Comparison of ENCODE assay signal across 1 cellular context in genomic region chr4:37008199-37008598, GRCh38.
TF ChIP-seq lines count a peak whose summit lies in the region.

No MANE protein-coding gene starts in this region.

TF ChIP-seq in HepG2, 621 proteins besides CTCF, POLR2A, EP300 and RAD21 (continued from another document and continues in another):
- TF ChIP-seq CEBPZ (IDR thresholded peaks at IDR 0.05; ENCODE audit: low read length) (no peak), GTF3A (CRISPR knock-in tag; conservative IDR thresholded peaks at IDR 0.05) (no peak), ZSCAN25 (CRISPR knock-in tag; IDR thresholded peaks at IDR 0.05) (0 out of 2 replicates have a peak, but pooled peaks have one; percentile 32), E2F2 (CRISPR knock-in tag; IDR thresholded peaks at IDR 0.05; ENCODE audit: borderline replicate concordance) (no peak), ZNF563 (CRISPR knock-in tag; IDR thresholded peaks at IDR 0.05) (no peak), ETV6 (CRISPR knock-in tag; conservative IDR thresholded peaks at IDR 0.05) (peak; percentile 28; the same call in 1 of the 2 replicates), XRCC5 (optimal IDR thresholded peaks at IDR 0.05; ENCODE audit: low read length) (peak; percentile 21), ZMYM2 (CRISPR knock-in tag; IDR thresholded peaks at IDR 0.05) (peak; percentile 74), KLF12 (CRISPR knock-in tag; IDR thresholded peaks at IDR 0.05; ENCODE audit: borderline replicate concordance) (no peak), BRD4 (CRISPR knock-in tag; IDR thresholded peaks at IDR 0.05) (peak; percentile 87; the same call in 1 of the 2 replicates), THRA (CRISPR knock-in tag; IDR thresholded peaks at IDR 0.05; ENCODE audit: borderline replicate concordance) (peak; percentile 68; the same call in 1 of the 2 replicates), ZNF557 (CRISPR knock-in tag; IDR thresholded peaks at IDR 0.05) (no peak), ZNF224 (CRISPR knock-in tag; IDR thresholded peaks at IDR 0.05) (no peak), CCDC6 (CRISPR knock-in tag; IDR thresholded peaks at IDR 0.05) (peak; percentile 75; the same call in 1 of the 2 replicates), RARG (CRISPR knock-in tag; IDR thresholded peaks at IDR 0.05; ENCODE audit: low read depth) (no peak), ELF4 (CRISPR knock-in tag; IDR thresholded peaks at IDR 0.05; ENCODE audit: borderline replicate concordance) (no peak), SRSF9 (IDR thresholded peaks at IDR 0.05; ENCODE audit: borderline replicate concordance, insufficient read depth, low read depth, low read length, poor library complexity, severe bottlenecking) (no peak), CEBPG (CRISPR knock-in tag; IDR thresholded peaks at IDR 0.05) (peak; percentile 42; the same call in 1 of the 2 replicates), MXD4 (CRISPR knock-in tag; IDR thresholded peaks at IDR 0.05) (no peak), SNAPC4 (CRISPR knock-in tag; IDR thresholded peaks at IDR 0.05) (no peak), ZNF24 (IDR thresholded peaks at IDR 0.05) (no peak), ZNF766 (CRISPR knock-in tag; IDR thresholded peaks at IDR 0.05; ENCODE audit: borderline replicate concordance) (no peak; the same call in 1 of the 2 replicates), ZNF878 (CRISPR knock-in tag; IDR thresholded peaks at IDR 0.05) (peak; percentile 97), MAZ (IDR thresholded peaks at IDR 0.05; ENCODE audit: borderline replicate concordance, low read depth, low read length) (no peak), MAZ (CRISPR knock-in tag; IDR thresholded peaks at IDR 0.05; ENCODE audit: low read depth) (no peak), ZNF530 (CRISPR knock-in tag; IDR thresholded peaks at IDR 0.05; ENCODE audit: low read depth) (no peak), ZNF274 (CRISPR knock-in tag; IDR thresholded peaks at IDR 0.05) (no peak), MTA1 (CRISPR knock-in tag; IDR thresholded peaks at IDR 0.05; ENCODE audit: borderline replicate concordance) (no peak), HMGXB4 (CRISPR knock-in tag; IDR thresholded peaks at IDR 0.05; ENCODE audit: borderline replicate concordance in 1 of 2, low read depth in 1 of 2) (peak in 1 of 2 experiments; percentile 56; a peak in 1 of 4 replicates), POLR2AphosphoS2 (IDR thresholded peaks at IDR 0.05; ENCODE audit: low read depth, low read length) (no peak), ZNF468 (CRISPR knock-in tag; IDR thresholded peaks at IDR 0.05) (no peak), TIGD3 (CRISPR knock-in tag; IDR thresholded peaks at IDR 0.05; ENCODE audit: borderline replicate concordance) (no peak), ZNF264 (CRISPR knock-in tag; IDR thresholded peaks at IDR 0.05) (0 out of 2 replicates have a peak, but pooled peaks have one; percentile 61), MAF1 (CRISPR knock-in tag; IDR thresholded peaks at IDR 0.05; ENCODE audit: borderline replicate concordance) (no peak), PTBP1 (IDR thresholded peaks at IDR 0.05; ENCODE audit: low read depth, low read length, poor library complexity, severe bottlenecking) (no peak), ZNF281 (CRISPR knock-in tag; IDR thresholded peaks at IDR 0.05; ENCODE audit: borderline replicate concordance) (0 out of 2 replicates have a peak, but pooled peaks have one; percentile 30), ISL2 (CRISPR knock-in tag; IDR thresholded peaks at IDR 0.05) (peak; percentile 74), NR2F6 (IDR thresholded peaks at IDR 0.05) (peak; percentile 54), NR2F6 (CRISPR knock-in tag; IDR thresholded peaks at IDR 0.05) (peak; percentile 78; the same call in 1 of the 2 replicates), ZBTB43 (CRISPR knock-in tag; conservative IDR thresholded peaks at IDR 0.05) (peak; percentile 73), CSRNP1 (CRISPR knock-in tag; IDR thresholded peaks at IDR 0.05) (no peak)
